In genomic region chr14:100108042-100108825, GRCh38 we compare ENCODE assay signal across 9 cellular contexts. TPM values are rescaled to one million over a fixed set of nuclear protein-coding genes. Genes with fewer than 3 reads are reported as not detected.
DNase-seq lines count a peak whose midpoint lies in the region; ATAC-seq and TF ChIP-seq lines count a peak whose summit lies in the region.
"Had no signal": no experiment of that assay in that cellular context is flagged by ENCODE, and none has a peak within 500 bp of the region (broad histone marks: within the 10 kb centered on the region; RNA-seq: fewer than 3 reads in every experiment).

No MANE protein-coding gene starts in this region.

- H3K4me3 Mint-ChIP-seq in CD14-positive monocyte, result no peak overlapping the region
- peak overlapping the region; percentile 62 for H3K4me3 Mint-ChIP-seq in natural killer cell treated with Interleukin-12 subunit alpha and Interleukin-12 subunit beta and Interleukin-15 and Interleukin-18, amount 100 ng/mL, for 72 hours

- H4K20me1 ChIP-seq in OCI-LY1 (ENCODE audit: insufficient read depth, low read length), result no peaks in the 10 kb centered on the region

- intact Hi-C loops in CD14-positive monocyte (cut with micrococcal nuclease), result loop anchor here (2.0 to 5.0 kb wide), 4 partner anchors 36 to 126 kb away; partner anchors contain the start of gene EVL (in 1 of the 2)

- no peaks in the 10 kb centered on the region for H3K9me3 ChIP-seq in OCI-LY1 (ENCODE audit: low read length)

- no peaks in the 10 kb centered on the region for H3K9me3 Mint-ChIP-seq in CD14-positive monocyte
- no peaks in the 10 kb centered on the region for H3K9me3 Mint-ChIP-seq in natural killer cell treated with Interleukin-12 subunit alpha and Interleukin-12 subunit beta and Interleukin-15 and Interleukin-18, amount 100 ng/mL, for 72 hours

- H3K27me3 Mint-ChIP-seq in CD14-positive monocyte (ENCODE audit: low read depth in 3 of 3), result peaks cover 0 to 2% (median 1%) of the 10 kb centered on the region in 3 donors
- H3K27me3 Mint-ChIP-seq in natural killer cell treated with Interleukin-12 subunit alpha and Interleukin-12 subunit beta and Interleukin-15 and Interleukin-18, amount 100 ng/mL, for 72 hours, result no peaks in the 10 kb centered on the region

- peak; percentile 74 for DNase-seq in CD14-positive monocyte (ENCODE audit: low spot score)
- peak; percentile 78 for DNase-seq in HT-29 (ENCODE audit: low spot score)
- peak; percentile 85 for DNase-seq in activated T-cell treated with anti-CD3 and anti-CD28 coated beads for 48 hours (ENCODE audit: low read depth)
- DNase-seq in natural killer cell treated with Interleukin-12 subunit alpha and Interleukin-12 subunit beta and Interleukin-15 and Interleukin-18, amount 100 ng/mL, for 72 hours (ENCODE audit: low spot score), result peak; percentile 88
- peak; percentile 95 for DNase-seq in stimulated activated naive CD8-positive, alpha-beta T cell treated with anti-CD3 and anti-CD28 coated beads, Interleukin-15, Interleukin-2, amounts not matched to agents 100 U/mL and 50 U/mL, for 24 hours

- H3K9me2 ChIP-seq in OCI-LY1 (ENCODE audit: low read depth, low read length), result no peaks in the 10 kb centered on the region

- no peak overlapping the region for H3K4me2 ChIP-seq in OCI-LY1 (ENCODE audit: low read length)

- no peaks in the 10 kb centered on the region for H3K27me3 ChIP-seq in OCI-LY1 (ENCODE audit: insufficient read depth, low read length)

- no peak overlapping the region for H3K9ac ChIP-seq in OCI-LY1 (ENCODE audit: low read length)

- ATAC-seq in GM19452 (IDR thresholded peaks at IDR 0.05; ENCODE audit: unreplicated experiment) (peak; percentile 72), esophagus mucosa (peak; percentile 71)
- ATAC-seq in natural killer cell treated with Interleukin-12 subunit alpha and Interleukin-12 subunit beta and Interleukin-15 and Interleukin-18, amount 100 ng/mL, for 72 hours, result peak; percentile 80 to 87
- peak; percentile 69 for ATAC-seq in stimulated activated naive CD8-positive, alpha-beta T cell treated with anti-CD3 and anti-CD28 coated beads, Interleukin-15, Interleukin-2, amounts not matched to agents 100 U/mL and 50 U/mL, for 24 hours

- peak overlapping the region in 5 of 7 donors; percentile 2 to 91 (median 82) for H3K27ac Mint-ChIP-seq in CD14-positive monocyte
- H3K27ac Mint-ChIP-seq in natural killer cell treated with Interleukin-12 subunit alpha and Interleukin-12 subunit beta and Interleukin-15 and Interleukin-18, amount 100 ng/mL, for 72 hours, result peak overlapping the region; percentile 86 to 89

- peaks cover 33 to 54% of the 10 kb centered on the region in 2 donors for H3K36me3 Mint-ChIP-seq in CD14-positive monocyte
- H3K36me3 Mint-ChIP-seq in natural killer cell treated with Interleukin-12 subunit alpha and Interleukin-12 subunit beta and Interleukin-15 and Interleukin-18, amount 100 ng/mL, for 72 hours, result peaks cover 5% of the 10 kb centered on the region

- H3K4me3 ChIP-seq in OCI-LY1 (ENCODE audit: low read depth, low read length, poor library complexity, severe bottlenecking), result no peak overlapping the region

- H2AFZ ChIP-seq in OCI-LY1 (ENCODE audit: low read length), result no peak overlapping the region

- no peaks in the 10 kb centered on the region for H3F3A ChIP-seq in OCI-LY1 (ENCODE audit: insufficient read depth, low read length)

- H3K4me1 ChIP-seq in OCI-LY1 (ENCODE audit: insufficient read depth, low read length, severe bottlenecking), result peaks cover 9% of the 10 kb centered on the region

- TF ChIP-seq CTCF in CD14-positive monocyte (IDR thresholded peaks at IDR 0.05) (peak; percentile 93), OCI-LY1 (IDR thresholded peaks at IDR 0.05; ENCODE audit: low read length) (peak; percentile 79)

- H3K79me2 ChIP-seq in OCI-LY1 (ENCODE audit: insufficient read depth, low read length), result no peaks in the 10 kb centered on the region

- peaks cover 5% of the 10 kb centered on the region; the same call in 1 of the 2 replicates for H3K36me3 ChIP-seq in OCI-LY1 (ENCODE audit: insufficient read depth, low read length)

- H3K27ac ChIP-seq in OCI-LY1 (ENCODE audit: low read depth, low read length, poor library complexity, severe bottlenecking), result no peak overlapping the region

- H3K4me1 Mint-ChIP-seq in CD14-positive monocyte, result peaks cover 40% of the 10 kb centered on the region
- peaks cover 74 to 75% of the 10 kb centered on the region in 2 donors for H3K4me1 Mint-ChIP-seq in natural killer cell treated with Interleukin-12 subunit alpha and Interleukin-12 subunit beta and Interleukin-15 and Interleukin-18, amount 100 ng/mL, for 72 hours (ENCODE audit: low read depth in 2 of 2)

RNA-seq across cellular contexts. Expression of gene EVL, which starts 43.0 kb away (rescaled TPM):
- 1 to 10 TPM; 3.2 to 6.7 TPM for polyA plus RNA-seq in CD14-positive monocyte
- total RNA-seq in HT-29 (2014; rRNA removed; shearing (Covaris generic)), result 3.2 and 6.9 TPM in 2 replicates
- 25.2 TPM for total RNA-seq in esophagus mucosa
- 100 to 1,000 TPM; 109 to 232 TPM for total RNA-seq in natural killer cell treated with Interleukin-12 subunit alpha and Interleukin-12 subunit beta and Interleukin-15 and Interleukin-18, amount 100 ng/mL, for 72 hours

RNA-seq across cellular contexts. Expression of gene DEGS2, which starts 51.2 kb away (rescaled TPM):
- polyA plus RNA-seq in CD14-positive monocyte, result under 1 TPM in 1 of 2 donors, not detected in 1; 0.36 TPM
- 87.3 and 94.2 TPM in 2 replicates for total RNA-seq in HT-29 (2014; rRNA removed; shearing (Covaris generic))
- 51.5 TPM for total RNA-seq in esophagus mucosa
- under 1 TPM in 1 of 2 donors, not detected in 1; 0.33 TPM for total RNA-seq in natural killer cell treated with Interleukin-12 subunit alpha and Interleukin-12 subunit beta and Interleukin-15 and Interleukin-18, amount 100 ng/mL, for 72 hours
- total RNA-seq: T-helper 1 cell treated with Interleukin-12 subunit alpha and Interleukin-12 subunit beta and Interleukin-4 antibody, amounts not matched to agents 30 ng/mL and 1 ng/mL, for 36 hours had no signal

Comparison
In these comparisons a context has a peak if more than half of its experiments do, and no peak if none do; other contexts are left out.
1. RNA of gene DEGS2, which starts 51.2 kb away (total RNA-seq): 87.3 to 94.2 TPM in HT-29 and 51.5 TPM in esophagus mucosa (single experiment); 0.33 TPM in natural killer cell treated with Interleukin-12 subunit alpha and Interleukin-12 subunit beta and Interleukin-15 and Interleukin-18, amount 100 ng/mL, for 72 hours; every median in the first group is over 10 times any median in the second.
2. Peak in every context shown above with its lines, with median percentiles within 50 percentile points of each other: DNase-seq and ATAC-seq.